Comparison of ENCODE assay signal across 29 cellular contexts in genomic region chr20:34397096-34397495, GRCh38. TPM values are rescaled to one million over a fixed set of nuclear protein-coding genes. Genes with fewer than 3 reads are reported as not detected.
DNase-seq lines count a peak whose midpoint lies in the region; ATAC-seq and TF ChIP-seq lines count a peak whose summit lies in the region.
"Had no signal": no experiment of that assay in that cellular context is flagged by ENCODE, and none has a peak within 500 bp of the region (broad histone marks: within the 10 kb centered on the region; RNA-seq: fewer than 3 reads in every experiment).

No MANE protein-coding gene starts in this region.

- no peak for DNase-seq in activated T-cell treated with anti-CD3 and anti-CD28 coated beads, Interleukin-2, amount 50 U/mL, for 24 hours
- DNase-seq in activated T-cell treated with anti-CD3 and anti-CD28 coated beads, Interleukin-2, amount 50 U/mL, for 1 hour = no peak
- DNase-seq in activated naive CD8-positive, alpha-beta T cell treated with anti-CD3 and anti-CD28 coated beads, Interleukin-2, amount 50 U/mL, for 24 hours = no peak
- peak; percentile 38 for DNase-seq in kidney tubule cell (ENCODE audit: low spot score)
- no peak for DNase-seq in smooth muscle cell (lab: John Stamatoyannopoulos, UW; ENCODE audit: unreplicated experiment)
- no peak for DNase-seq in UCSD-AML1 (lab: John Stamatoyannopoulos, UW; ENCODE audit: unreplicated experiment)
- DNase-seq in esophagus squamous epithelium (lab: John Stamatoyannopoulos, UW) = no peak
- DNase-seq in SK-N-SH = no peak
- DNase-seq: activated CD4-positive, CD25-positive, alpha-beta regulatory T cell; activated CD8-positive, alpha-beta memory T cell treated with anti-CD3 and anti-CD28 coated beads, Interleukin-2, amount 50 U/mL, for 48 hours; activated CD8-positive, alpha-beta T cell treated with anti-CD3 and anti-CD28 coated beads for 36 hours; activated effector memory CD4-positive, alpha-beta T cell treated with Interleukin-2 at 50 U/mL for 16 hours; activated naive CD8-positive, alpha-beta T cell treated with anti-CD3 and anti-CD28 coated beads, Interleukin-2, amount 10 ng/mL, durations not matched to agents 7 days and 5 days; central memory CD4-positive, alpha-beta T cell; dermis blood vessel endothelial cell; GDM1; mesenchymal stem cell; NCI-H1092 treated with DMSO at 0.1 percent for 48 hours; NCI-H446 treated with DMSO at 0.1 percent for 48 hours; NCI-H82; right cardiac atrium; spleen; stimulated activated CD4-positive, alpha-beta T cell treated with anti-CD3 and anti-CD28 coated beads, Interleukin-2, amount 100 ng/mL, for 24 hours; stimulated activated naive CD8-positive, alpha-beta T cell treated with anti-CD3 and anti-CD28 coated beads, Interleukin-15, Interleukin-2, amounts not matched to agents 100 U/mL and 50 U/mL, for 24 hours; T-cell; testis had no signal

- H3K27me3 Mint-ChIP-seq in activated T-cell treated with anti-CD3 and anti-CD28 coated beads, Interleukin-2, amount 50 U/mL, for 24 hours = no peaks in the 10 kb centered on the region
- no peaks in the 10 kb centered on the region for H3K27me3 Mint-ChIP-seq in activated naive CD8-positive, alpha-beta T cell treated with anti-CD3 and anti-CD28 coated beads, Interleukin-2, amount 50 U/mL, for 24 hours
- H3K27me3 Mint-ChIP-seq: activated CD8-positive, alpha-beta T cell treated with anti-CD3 and anti-CD28 coated beads for 36 hours; activated naive CD8-positive, alpha-beta T cell treated with anti-CD3 and anti-CD28 coated beads, Interleukin-2, amount 10 ng/mL, durations not matched to agents 7 days and 5 days; T-cell had no signal

- H3F3A ChIP-seq in smooth muscle cell (ENCODE audit: low read depth) = peaks cover 22% of the 10 kb centered on the region
- peaks cover 32% of the 10 kb centered on the region for H3F3A ChIP-seq in SK-N-SH (replicated peaks; ENCODE audit: insufficient read depth)

- TF ChIP-seq POLR2A in esophagus squamous epithelium (IDR thresholded peaks at IDR 0.05) = no peak

- H3K27me3 ChIP-seq in smooth muscle cell (ENCODE audit: low read depth) (no peaks in the 10 kb centered on the region), esophagus squamous epithelium (no peaks in the 10 kb centered on the region), SK-N-SH (ENCODE audit: insufficient read depth) (no peaks in the 10 kb centered on the region)
- H3K27me3 ChIP-seq: neural progenitor cell, SJSA1, spleen, testis had no signal

- peaks cover 27% of the 10 kb centered on the region for H3K4me1 Mint-ChIP-seq in activated T-cell treated with anti-CD3 and anti-CD28 coated beads, Interleukin-2, amount 50 U/mL, for 24 hours (ENCODE audit: low read depth)
- H3K4me1 Mint-ChIP-seq in activated naive CD8-positive, alpha-beta T cell treated with anti-CD3 and anti-CD28 coated beads, Interleukin-2, amount 50 U/mL, for 24 hours = peaks cover 18% of the 10 kb centered on the region
- H3K4me1 Mint-ChIP-seq: CD14-positive monocyte had no signal

- H4K20me1 ChIP-seq in smooth muscle cell (ENCODE audit: low read depth) (peaks cover 100% of the 10 kb centered on the region), SK-N-SH (ENCODE audit: insufficient read depth) (peaks cover 62% of the 10 kb centered on the region)

- TF ChIP-seq EP300 in SK-N-SH (IDR thresholded peaks at IDR 0.05; ENCODE audit: borderline replicate concordance in 1 of 2, low read depth in 1 of 2, low read length in 1 of 2) = no peak

- no peak overlapping the region for H3K4me3 Mint-ChIP-seq in activated T-cell treated with anti-CD3 and anti-CD28 coated beads, Interleukin-2, amount 50 U/mL, for 24 hours
- no peak overlapping the region for H3K4me3 Mint-ChIP-seq in activated naive CD8-positive, alpha-beta T cell treated with anti-CD3 and anti-CD28 coated beads, Interleukin-2, amount 50 U/mL, for 24 hours
- H3K4me3 Mint-ChIP-seq: activated CD8-positive, alpha-beta T cell treated with anti-CD3 and anti-CD28 coated beads for 36 hours; activated naive CD8-positive, alpha-beta T cell treated with anti-CD3 and anti-CD28 coated beads, Interleukin-2, amount 10 ng/mL, durations not matched to agents 7 days and 5 days; CD14-positive monocyte; neural progenitor cell; T-cell had no signal

- POLR2A ChIA-PET in SK-N-SH (lab: Yijun Ruan, JAX) = no interaction called here

- H3K4me1 ChIP-seq in smooth muscle cell (ENCODE audit: low read depth) (no peaks in the 10 kb centered on the region), esophagus squamous epithelium (peaks cover 0 to 14% (median 0%) of the 10 kb centered on the region in 3 donors), SK-N-SH (ENCODE audit: control insufficient read depth in 1 of 2, insufficient read depth in 2 of 2, low read depth in 1 of 2, low read length in 1 of 2) (peaks cover 0 to 14% of the 10 kb centered on the region in 2 experiments; a peak in 2 of 4 replicates)
- H3K4me1 ChIP-seq: neural progenitor cell had no signal

- ATAC-seq in activated naive CD8-positive, alpha-beta T cell treated with anti-CD3 and anti-CD28 coated beads, Interleukin-2, amount 50 U/mL, for 24 hours = no peak
- ATAC-seq: activated CD8-positive, alpha-beta T cell treated with anti-CD3 and anti-CD28 coated beads for 36 hours; stimulated activated naive CD8-positive, alpha-beta T cell treated with anti-CD3 and anti-CD28 coated beads, Interleukin-15, Interleukin-2, amounts not matched to agents 100 U/mL and 50 U/mL, for 24 hours; T-cell had no signal

- H3K4me3 ChIP-seq in smooth muscle cell (no peak overlapping the region), esophagus squamous epithelium (no peak overlapping the region), SK-N-SH (ENCODE audit: low read depth in 2 of 2, low read length in 1 of 2) (no peak overlapping the region)
- H3K4me3 ChIP-seq: neural progenitor cell, SJSA1, spleen, testis had no signal

- H3K4me2 ChIP-seq in smooth muscle cell (no peak overlapping the region), SK-N-SH (no peak overlapping the region)
- H3K4me2 ChIP-seq: neural progenitor cell had no signal

- H3K36me3 ChIP-seq in smooth muscle cell (ENCODE audit: low read depth) = no peaks in the 10 kb centered on the region
- H3K36me3 ChIP-seq in esophagus squamous epithelium = peaks cover 0 to 86% (median 5%) of the 10 kb centered on the region in 3 donors
- H3K36me3 ChIP-seq in SK-N-SH (replicated peaks in 1 of 2; ENCODE audit: control insufficient read depth in 1 of 2, insufficient read depth in 2 of 2, low read length in 1 of 2) = peaks cover 10 to 52% of the 10 kb centered on the region in 2 experiments

- TF ChIP-seq CTCF in smooth muscle cell (IDR thresholded peaks at IDR 0.05; ENCODE audit: borderline replicate concordance, insufficient read depth, poor library complexity, severe bottlenecking) (no peak), esophagus squamous epithelium (IDR thresholded peaks at IDR 0.05) (no peak), SK-N-SH (IDR thresholded peaks at IDR 0.05) (no peak)

- TF ChIP-seq RAD21 in SK-N-SH (IDR thresholded peaks at IDR 0.05; ENCODE audit: low read length) = no peak

- H3K79me2 ChIP-seq in smooth muscle cell (ENCODE audit: low read depth) = peaks cover 100% of the 10 kb centered on the region
- H3K79me2 ChIP-seq in SK-N-SH (ENCODE audit: insufficient read depth) = peaks cover 95% of the 10 kb centered on the region

- H3K9ac ChIP-seq in smooth muscle cell (ENCODE audit: low read depth) = no peak overlapping the region
- no peak overlapping the region for H3K9ac ChIP-seq in SK-N-SH
- H3K9ac ChIP-seq: neural progenitor cell had no signal

- no peaks in the 10 kb centered on the region for H3K9me3 ChIP-seq in smooth muscle cell (replicated peaks; ENCODE audit: low read depth)
- no peaks in the 10 kb centered on the region for H3K9me3 ChIP-seq in esophagus squamous epithelium
- H3K9me3 ChIP-seq in SK-N-SH = no peaks in the 10 kb centered on the region
- H3K9me3 ChIP-seq: SJSA1, spleen, testis had no signal

- no peaks in the 10 kb centered on the region for H3K9me2 ChIP-seq in SK-N-SH

- peak overlapping the region; percentile 7 for H3K27ac Mint-ChIP-seq in activated T-cell treated with anti-CD3 and anti-CD28 coated beads, Interleukin-2, amount 50 U/mL, for 24 hours
- peak overlapping the region; percentile 6 for H3K27ac Mint-ChIP-seq in activated naive CD8-positive, alpha-beta T cell treated with anti-CD3 and anti-CD28 coated beads, Interleukin-2, amount 50 U/mL, for 24 hours
- H3K27ac Mint-ChIP-seq: activated naive CD8-positive, alpha-beta T cell treated with anti-CD3 and anti-CD28 coated beads, Interleukin-2, amount 10 ng/mL, durations not matched to agents 7 days and 5 days; neural progenitor cell; T-cell had no signal

- H3K9me3 Mint-ChIP-seq in activated T-cell treated with anti-CD3 and anti-CD28 coated beads, Interleukin-2, amount 50 U/mL, for 24 hours = no peaks in the 10 kb centered on the region
- H3K9me3 Mint-ChIP-seq in activated naive CD8-positive, alpha-beta T cell treated with anti-CD3 and anti-CD28 coated beads, Interleukin-2, amount 50 U/mL, for 24 hours = no peaks in the 10 kb centered on the region
- H3K9me3 Mint-ChIP-seq: activated CD8-positive, alpha-beta T cell treated with anti-CD3 and anti-CD28 coated beads for 36 hours; activated naive CD8-positive, alpha-beta T cell treated with anti-CD3 and anti-CD28 coated beads, Interleukin-2, amount 10 ng/mL, durations not matched to agents 7 days and 5 days; CD14-positive monocyte; neural progenitor cell; T-cell had no signal

- H3K27ac ChIP-seq in smooth muscle cell (ENCODE audit: low read depth) = peak overlapping the region; percentile 16
- peak overlapping the region in 1 of 4 donors; percentile 23 for H3K27ac ChIP-seq in esophagus squamous epithelium
- H3K27ac ChIP-seq in SK-N-SH (ENCODE audit: low read depth in 2 of 2, low read length in 1 of 2) = no peak overlapping the region
- H3K27ac ChIP-seq: neural progenitor cell, SJSA1, spleen had no signal

- peaks cover 72% of the 10 kb centered on the region for H3K36me3 Mint-ChIP-seq in activated T-cell treated with anti-CD3 and anti-CD28 coated beads, Interleukin-2, amount 50 U/mL, for 24 hours (ENCODE audit: low read depth)
- peaks cover 37% of the 10 kb centered on the region for H3K36me3 Mint-ChIP-seq in activated naive CD8-positive, alpha-beta T cell treated with anti-CD3 and anti-CD28 coated beads, Interleukin-2, amount 50 U/mL, for 24 hours (ENCODE audit: low read depth)

- WGBS in smooth muscle cell (ENCODE audit: low lambda C conversion rate) = 85% methylated on average over 9 of the region's 9 CpGs
- WGBS in esophagus squamous epithelium, 2 donors = 76 to 90% methylated on average over 6 to 8 of the region's 9 CpGs
- 96% methylated on average over 9 of the region's 9 CpGs for WGBS in SK-N-SH (ENCODE audit: low lambda C conversion rate)

- intact Hi-C loops in esophagus squamous epithelium (cut with DNase I) = no loop called here

- CTCF ChIA-PET in SK-N-SH (lab: Yijun Ruan, JAX) = interaction anchor here (0.9 to 1.3 kb wide), 4 partner anchors 14 to 84 kb away, joined by 3 to 4 read pairs (median 3); no protein-coding TSS in a partner anchor

- H2AFZ ChIP-seq in smooth muscle cell (ENCODE audit: low read depth) = no peak overlapping the region
- H2AFZ ChIP-seq in SK-N-SH (ENCODE audit: low read depth) = no peak overlapping the region
- H2AFZ ChIP-seq: neural progenitor cell had no signal

RNA-seq across cellular contexts. Expression of gene ITCH, which starts 34.0 kb away (rescaled TPM):
- total RNA-seq in smooth muscle cell (96.7 and 102 TPM in 2 replicates), esophagus squamous epithelium (10 to 100 TPM; 45.9 to 67.9 (median 54.5) TPM)
- polyA plus RNA-seq in smooth muscle cell (21.9 and 22.7 TPM in 2 replicates), SK-N-SH (2012; rRNA removed) (3.8 and 4.1 TPM in 2 replicates)
- 5.5 and 6.7 TPM in 2 replicates for polyA plus RNA-seq in SK-N-SH (2012; cell fraction: cytosol; rRNA removed)
- 3.1 and 6.3 TPM in 2 replicates for polyA plus RNA-seq in SK-N-SH (2012; cell fraction: nucleus; rRNA removed)
